In genomic region chr18:3771121-3771971, GRCh38 we compare ENCODE assay signal across 8 cellular contexts.
DNase-seq lines count a peak whose midpoint lies in the region; ATAC-seq and TF ChIP-seq lines count a peak whose summit lies in the region.

No MANE protein-coding gene starts in this region.

- DNase-seq in 8988T (peak; percentile 73), NCI-H2196 treated with DMSO at 0.1 percent for 48 hours (lab: John Stamatoyannopoulos, UW; ENCODE audit: unreplicated experiment) (peak; percentile 30), dermis microvascular lymphatic vessel endothelial cell (ENCODE audit: low read depth in 2 of 2) (peak; percentile 52 to 89), lower leg skin (ENCODE audit: low spot score in 2 of 2) (peak; percentile 80 to 96)
- DNase-seq in activated CD4-positive, alpha-beta T cell treated with anti-CD3 and anti-CD28 coated beads, Interleukin-2, amount 50 U/mL, for 24 hours (ENCODE audit: low read depth in 1 of 2, low spot score in 1 of 2) = peak; percentile 61 to 70
- DNase-seq in stimulated activated CD4-positive, alpha-beta T cell treated with anti-CD3 and anti-CD28 coated beads, Interleukin-4, amount 100 ng/mL, for 1 hour = peak; percentile 78

- H3K4me3 ChIP-seq in lower leg skin (ENCODE audit: low read depth, poor library complexity, severe bottlenecking) = no peak overlapping the region

- WGBS in lower leg skin, 2 donors = 3% methylated on average over 36 to 40 of the region's 40 CpGs

- ATAC-seq in GM18502 (IDR thresholded peaks at IDR 0.05; ENCODE audit: poor library complexity, unreplicated experiment) = peak; percentile 98
- ATAC-seq in HG02973 (IDR thresholded peaks at IDR 0.05; ENCODE audit: unreplicated experiment) = peak; percentile 99

- TF ChIP-seq CTCF in lower leg skin (IDR thresholded peaks at IDR 0.05) = peak in 1 of 3 donors; percentile 34

- no peak for TF ChIP-seq POLR2A in lower leg skin (IDR thresholded peaks at IDR 0.05)

- intact Hi-C loops in lower leg skin (cut with DNase I; ENCODE audit: low total_unique reads) = loop anchor here (10.0 kb wide), 1 partner anchor 233 kb away; no protein-coding TSS in a partner anchor

Comparison
In these comparisons a context has a peak if more than half of its experiments do, and no peak if none do; other contexts are left out.
1. DNase-seq: peak in every context shown above with its lines; median percentile 88 in lower leg skin; 78 in stimulated activated CD4-positive, alpha-beta T cell treated with anti-CD3 and anti-CD28 coated beads, Interleukin-4, amount 100 ng/mL, for 1 hour; 73 in 8988T; 70 in dermis microvascular lymphatic vessel endothelial cell; 66 in activated CD4-positive, alpha-beta T cell treated with anti-CD3 and anti-CD28 coated beads, Interleukin-2, amount 50 U/mL, for 24 hours; 30 in NCI-H2196 treated with DMSO at 0.1 percent for 48 hours.